In the genomic region with DNA sequence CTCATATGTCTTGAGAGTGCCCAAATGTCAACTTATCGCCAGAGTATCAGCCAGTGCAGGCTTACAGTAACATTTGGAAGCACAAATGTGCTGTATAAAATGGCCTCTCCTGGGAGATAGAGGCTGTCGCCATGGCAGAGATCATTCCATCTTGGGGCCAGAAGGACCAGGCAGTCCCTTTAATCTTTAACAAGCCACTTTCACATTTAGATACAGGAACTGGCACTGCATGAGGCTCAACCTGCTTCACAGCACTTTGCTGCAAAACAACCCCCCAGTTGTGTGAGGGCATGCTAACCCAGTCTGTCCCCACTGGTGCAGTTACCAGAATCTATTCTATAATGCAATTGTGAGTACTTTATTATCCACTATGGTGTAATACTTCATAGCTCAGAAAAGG, we compare ENCODE assay signal across 26 cellular contexts. TPM values are rescaled to one million over a fixed set of nuclear protein-coding genes. Genes with fewer than 3 reads are reported as not detected.
A peak's percentile ranks its signal among the peaks of the same experiment; 100 is the strongest.
DNase-seq lines count a peak whose midpoint lies in the region; ATAC-seq and TF ChIP-seq lines count a peak whose summit lies in the region.
"Had no signal": no experiment of that assay in that cellular context is flagged by ENCODE, and none has a peak within 500 bp of the region (broad histone marks: within the 10 kb centered on the region; RNA-seq: fewer than 3 reads in every experiment).

No MANE protein-coding gene starts in this region.

- H3K9me2 ChIP-seq in Karpas-422 (replicated peaks; ENCODE audit: insufficient read depth, low read length): no peaks in the 10 kb centered on the region

- H2AFZ ChIP-seq in Karpas-422 (ENCODE audit: low read length): peak overlapping the region; percentile 23; the same call in 1 of the 2 replicates

- H3K4me2 ChIP-seq in Karpas-422 (ENCODE audit: low read depth, low read length, poor library complexity, severe bottlenecking): peak overlapping the region; percentile 59

- TF ChIP-seq EP300 in stomach (IDR thresholded peaks at IDR 0.05): no peak

- no peaks in the 10 kb centered on the region for H3K27me3 ChIP-seq in CD4-positive, CD25-positive, alpha-beta regulatory T cell (ENCODE audit: control insufficient read depth, insufficient read depth, low read length)
- H3K27me3 ChIP-seq in Karpas-422 (ENCODE audit: low read length) (no peaks in the 10 kb centered on the region), stomach (no peaks in the 10 kb centered on the region)
- H3K27me3 ChIP-seq: transverse colon had no signal

- DNase-seq in CD4-positive, CD25-positive, alpha-beta regulatory T cell: no peak
- DNase-seq in Karpas-422: no peak
- no peak for DNase-seq in caudate nucleus (lab: John Stamatoyannopoulos, UW)
- DNase-seq in natural killer cell: no peak
- DNase-seq in stimulated activated CD4-positive, alpha-beta T cell treated with anti-CD3 and anti-CD28 coated beads, Interleukin-4, amount 100 ng/mL, for 1 hour: no peak
- DNase-seq in stomach: no peak
- no peak for DNase-seq in DMS79 (lab: John Stamatoyannopoulos, UW)
- DNase-seq: activated CD4-positive, CD25-positive, alpha-beta regulatory T cell treated with anti-CD3 and anti-CD28 coated beads, Interleukin-2, amount 50 U/mL, for 72 hours; activated gamma-delta T cell; amniotic stem cell; DMS79 treated with DMSO at 0.1 percent for 48 hours; foreskin melanocyte; kidney; NCI-H1105 treated with DMSO at 0.1 percent for 48 hours; NCI-H748 treated with DMSO at 0.1 percent for 48 hours; stimulated activated naive B cell treated with anti-CD40 and anti-IgM and Interleukin-4, amounts not matched to agents 10 μg/mL and 1 μg/mL and 100 μg/mL, for 72 hours; transverse colon had no signal

- no peaks in the 10 kb centered on the region for H4K20me1 ChIP-seq in Karpas-422 (ENCODE audit: insufficient read depth, low read depth, low read length)

- no peak for ATAC-seq in CD4-positive, CD25-positive, alpha-beta regulatory T cell (ENCODE audit: low read depth in 2 of 2)
- ATAC-seq in natural killer cell (no peak), HG02678 (IDR thresholded peaks at IDR 0.05; ENCODE audit: unreplicated experiment) (no peak)
- ATAC-seq: HCT116; Right ventricle myocardium inferior; sciatic nerve; stimulated activated naive B cell treated with anti-CD40 and anti-IgM and Interleukin-4, amounts not matched to agents 10 μg/mL and 1 μg/mL and 100 μg/mL, for 72 hours had no signal

- H3K36me3 Mint-ChIP-seq in CD4-positive, CD25-positive, alpha-beta regulatory T cell: peaks cover 26% of the 10 kb centered on the region
- H3K36me3 Mint-ChIP-seq in natural killer cell: no peaks in the 10 kb centered on the region

- TF ChIP-seq CTCF in natural killer cell (IDR thresholded peaks at IDR 0.05): no peak
- no peak for TF ChIP-seq CTCF in stomach (IDR thresholded peaks at IDR 0.05)

- 82 to 98% (median 89%) methylated on average over 2 of the region's 2 CpGs for WGBS in stomach, 5 donors

- no peaks in the 10 kb centered on the region for H3K9me3 ChIP-seq in CD4-positive, CD25-positive, alpha-beta regulatory T cell (ENCODE audit: control insufficient read depth in 2 of 2, low read length in 2 of 2)
- H3K9me3 ChIP-seq in Karpas-422 (ENCODE audit: low read length) (no peaks in the 10 kb centered on the region), stomach (no peaks in the 10 kb centered on the region)
- H3K9me3 ChIP-seq: transverse colon had no signal

- peaks cover 11% of the 10 kb centered on the region for H3K36me3 ChIP-seq in CD4-positive, CD25-positive, alpha-beta regulatory T cell (ENCODE audit: control insufficient read depth, insufficient read depth, low read length)
- H3K36me3 ChIP-seq in Karpas-422 (ENCODE audit: insufficient read depth, low read length) (no peaks in the 10 kb centered on the region), stomach (peaks cover 0 to 8% (median 0%) of the 10 kb centered on the region in 4 donors)
- H3K36me3 ChIP-seq: transverse colon had no signal

- H3K4me3 Mint-ChIP-seq in CD4-positive, CD25-positive, alpha-beta regulatory T cell: peak overlapping the region in 3 of 4 donors; percentile 1 to 57 (median 56)
- H3K4me3 Mint-ChIP-seq in natural killer cell: peak overlapping the region; percentile 3
- H3K4me3 Mint-ChIP-seq: stimulated activated naive B cell treated with anti-CD40 and anti-IgM and Interleukin-4, amounts not matched to agents 10 μg/mL and 1 μg/mL and 100 μg/mL, for 72 hours had no signal

- H3K9ac ChIP-seq in Karpas-422 (ENCODE audit: low read length): peak overlapping the region; percentile 34; the same call in 1 of the 2 replicates

- H3K27ac ChIP-seq in CD4-positive, CD25-positive, alpha-beta regulatory T cell (ENCODE audit: insufficient read depth, low read length, poor library complexity, severe bottlenecking): no peak overlapping the region
- peak overlapping the region; percentile 62 for H3K27ac ChIP-seq in Karpas-422 (ENCODE audit: low read length)
- H3K27ac ChIP-seq in caudate nucleus (ENCODE audit: low read depth, low read length): peak overlapping the region; percentile 27
- H3K27ac ChIP-seq in stomach: no peak overlapping the region
- H3K27ac ChIP-seq: epithelial cell of prostate, transverse colon had no signal

- TF ChIP-seq POLR2A in stomach (IDR thresholded peaks at IDR 0.05): no peak

- H3K79me2 ChIP-seq in Karpas-422 (ENCODE audit: low read length): no peaks in the 10 kb centered on the region

- H3K4me1 ChIP-seq in CD4-positive, CD25-positive, alpha-beta regulatory T cell (ENCODE audit: control insufficient read depth, insufficient read depth, low read length, poor library complexity, severe bottlenecking): peaks cover 59% of the 10 kb centered on the region
- H3K4me1 ChIP-seq in Karpas-422 (ENCODE audit: low read length) (peaks cover 68% of the 10 kb centered on the region), stomach (peaks cover 4 to 53% (median 23%) of the 10 kb centered on the region in 4 donors)

- no peaks in the 10 kb centered on the region for H3K27me3 Mint-ChIP-seq in CD4-positive, CD25-positive, alpha-beta regulatory T cell
- H3K27me3 Mint-ChIP-seq in natural killer cell (ENCODE audit: low read depth in 2 of 2): no peaks in the 10 kb centered on the region
- H3K27me3 Mint-ChIP-seq: stimulated activated naive B cell treated with anti-CD40 and anti-IgM and Interleukin-4, amounts not matched to agents 10 μg/mL and 1 μg/mL and 100 μg/mL, for 72 hours had no signal

- peaks cover 0 to 1% (median 0%) of the 10 kb centered on the region in 7 donors for H3K9me3 Mint-ChIP-seq in CD4-positive, CD25-positive, alpha-beta regulatory T cell
- H3K9me3 Mint-ChIP-seq in natural killer cell: no peaks in the 10 kb centered on the region
- H3K9me3 Mint-ChIP-seq: stimulated activated naive B cell treated with anti-CD40 and anti-IgM and Interleukin-4, amounts not matched to agents 10 μg/mL and 1 μg/mL and 100 μg/mL, for 72 hours had no signal

- H3K4me1 Mint-ChIP-seq in CD4-positive, CD25-positive, alpha-beta regulatory T cell: peaks cover 27 to 84% (median 65%) of the 10 kb centered on the region in 4 donors
- peaks cover 58 to 66% of the 10 kb centered on the region in 2 donors for H3K4me1 Mint-ChIP-seq in natural killer cell

- H3K4me3 ChIP-seq in CD4-positive, CD25-positive, alpha-beta regulatory T cell (ENCODE audit: low read depth, low read length): peak overlapping the region; percentile 20
- H3K4me3 ChIP-seq in Karpas-422 (ENCODE audit: low read length): peak overlapping the region; percentile 9; the same call in 1 of the 2 replicates
- no peak overlapping the region for H3K4me3 ChIP-seq in stomach
- H3K4me3 ChIP-seq: transverse colon had no signal

- intact Hi-C loops in natural killer cell (cut with micrococcal nuclease) (no loop called here), stomach (cut with DNase I; ENCODE audit: low total_unique reads) (no loop called here)

- H3K27ac Mint-ChIP-seq in CD4-positive, CD25-positive, alpha-beta regulatory T cell: peak overlapping the region in 1 of 3 donors; percentile 42
- H3K27ac Mint-ChIP-seq in natural killer cell: peak overlapping the region; percentile 24 to 53
- H3K27ac Mint-ChIP-seq: stimulated activated naive B cell treated with anti-CD40 and anti-IgM and Interleukin-4, amounts not matched to agents 10 μg/mL and 1 μg/mL and 100 μg/mL, for 72 hours had no signal

RNA-seq across cellular contexts. Expression of a gene that starts 4.7 kb away (rescaled TPM):
- total RNA-seq in CD4-positive, CD25-positive, alpha-beta regulatory T cell: 118 TPM
- polyA plus RNA-seq in CD4-positive, CD25-positive, alpha-beta regulatory T cell: 100 to 1,000 TPM in 1 of 4 donors, 10 to 100 TPM in 3; 69.8 to 128 (median 79.3) TPM
- total RNA-seq in Karpas-422 (2014; rRNA removed; shearing (Covaris generic); ENCODE audit: low replicate concordance): 14.6 and 16.3 TPM in 2 replicates
- total RNA-seq in natural killer cell: 10 to 100 TPM; 50.0 to 86.6 (median 75.9) TPM
- 10 to 100 TPM; 10.7 to 31.0 (median 20.4) TPM for total RNA-seq in stomach
- 10 to 100 TPM in 1 of 3 donors, 1 to 10 TPM in 2; 6.2 to 14.5 (median 7.2) TPM for polyA plus RNA-seq in stomach

RNA-seq across cellular contexts. Expression of a gene that starts 51.4 kb away (rescaled TPM):
- 11.7 TPM for total RNA-seq in CD4-positive, CD25-positive, alpha-beta regulatory T cell
- polyA plus RNA-seq in CD4-positive, CD25-positive, alpha-beta regulatory T cell: 10 to 100 TPM in 2 of 4 donors, 1 to 10 TPM in 2; 7.0 to 11.5 (median 10.3) TPM
- 7.2 and 9.0 TPM in 2 replicates for total RNA-seq in Karpas-422 (2014; rRNA removed; shearing (Covaris generic); ENCODE audit: low replicate concordance)
- total RNA-seq in natural killer cell (10 to 100 TPM; 15.4 to 27.0 (median 22.7) TPM), stomach (10 to 100 TPM in 1 of 5 donors, 1 to 10 TPM in 4; 2.2 to 31.5 (median 3.5) TPM)
- polyA plus RNA-seq in stomach: 1 to 10 TPM; 2.9 to 5.0 (median 3.1) TPM

RNA-seq across cellular contexts. Expression of a gene that starts 53.2 kb away (rescaled TPM):
- not detected for total RNA-seq in CD4-positive, CD25-positive, alpha-beta regulatory T cell
- polyA plus RNA-seq in CD4-positive, CD25-positive, alpha-beta regulatory T cell: not detected
- total RNA-seq in Karpas-422 (2014; rRNA removed; shearing (Covaris generic); ENCODE audit: low replicate concordance): not detected in 2 replicates
- total RNA-seq in natural killer cell (not detected), stomach (not detected)
- not detected for polyA plus RNA-seq in stomach
- total RNA-seq: cardiac septum, kidney, lung microvascular endothelial cell, myocyte, osteocyte, Right ventricle myocardium inferior, sciatic nerve, transverse colon had no signal

Comparison
In these comparisons a context has a peak if more than half of its experiments do, and no peak if none do; other contexts are left out.
1. H3K27ac ChIP-seq: peak in Karpas-422 (single experiment) and caudate nucleus (single experiment); none in CD4-positive, CD25-positive, alpha-beta regulatory T cell (single experiment) and stomach (0 of 5).
2. H3K4me3 ChIP-seq: peak in CD4-positive, CD25-positive, alpha-beta regulatory T cell (single experiment) and Karpas-422 (single experiment); none in stomach (0 of 4).